8 cellular contexts compared by ENCODE assay signal in the genomic region with DNA sequence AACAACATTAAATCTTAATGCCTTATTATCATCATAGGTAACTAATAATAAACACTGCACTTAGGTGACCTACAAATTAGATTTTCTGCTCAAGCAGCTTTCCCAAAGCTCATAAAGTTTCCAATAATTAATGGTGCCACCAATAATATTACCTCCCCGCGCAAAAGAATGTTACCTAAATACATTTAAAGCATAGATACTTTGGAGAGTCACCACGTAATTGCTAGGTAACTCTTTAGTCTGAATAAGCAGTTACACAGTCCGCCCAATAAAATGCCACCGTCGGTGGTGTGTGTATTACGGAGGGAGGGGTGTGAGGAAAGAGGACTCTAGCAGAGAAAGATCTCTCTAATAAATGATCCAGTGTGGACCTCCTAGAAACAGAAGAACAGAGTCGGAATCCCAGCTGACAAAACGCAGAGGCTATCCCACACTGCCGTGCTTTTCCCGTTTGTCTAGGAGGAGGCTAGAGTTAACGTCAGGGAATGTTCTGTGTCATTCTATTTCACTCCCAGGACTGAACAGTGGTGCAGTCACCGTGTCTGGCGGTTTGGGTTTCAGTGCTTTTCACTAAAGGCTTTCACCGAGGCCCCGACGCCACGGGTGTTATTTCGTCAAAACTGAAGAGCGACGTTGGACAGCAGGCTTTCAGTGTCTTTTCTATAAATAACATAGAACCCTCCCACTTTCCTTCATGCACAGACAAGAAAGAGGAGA. TPM values are rescaled to one million over a fixed set of nuclear protein-coding genes. Genes with fewer than 3 reads are reported as not detected.
DNase-seq lines count a peak whose midpoint lies in the region; ATAC-seq lines count a peak whose summit lies in the region.

No MANE protein-coding gene starts in this region.

- H3K27me3 ChIP-seq in muscle layer of duodenum (ENCODE audit: low read depth, low read length), result no peaks in the 10 kb centered on the region

- DNase-seq in activated gamma-delta T cell treated with Interleukin-2 at 50 U/mL for 16 hours, result peak; percentile 41
- DNase-seq in activated gamma-delta T cell (lab: John Stamatoyannopoulos, UW), result no peak
- peak; percentile 41 for DNase-seq in NCI-H774 (lab: John Stamatoyannopoulos, UW)
- peak; percentile 56 for DNase-seq in activated T-cell treated with anti-CD3 and anti-CD28 coated beads, Interleukin-2, amount 50 U/mL, for 1 hour
- peak; percentile 17 to 38 for DNase-seq in stimulated activated CD8-positive, alpha-beta memory T cell treated with anti-CD3 and anti-CD28 coated beads, Interleukin-7, amount 100 ng/mL, for 4 hours (ENCODE audit: low read depth in 2 of 2)

- H3K4me3 ChIP-seq in muscle layer of duodenum (ENCODE audit: low read depth in 1 of 2, low read length in 2 of 2), result peak overlapping the region; percentile 84 to 96

- H3K27ac ChIP-seq in muscle layer of duodenum (ENCODE audit: low read length), result peak overlapping the region; percentile 93

- H3K4me1 ChIP-seq in muscle layer of duodenum (ENCODE audit: control insufficient read depth in 1 of 2, insufficient read depth in 2 of 2, low read length in 2 of 2), result peaks cover 3 to 11% of the 10 kb centered on the region in 2 donors

- peaks cover 3 to 4% of the 10 kb centered on the region in 2 donors for H3K36me3 ChIP-seq in muscle layer of duodenum (ENCODE audit: control insufficient read depth in 1 of 2, insufficient read depth in 2 of 2, low read length in 2 of 2)

- H3K9me3 ChIP-seq in muscle layer of duodenum (ENCODE audit: control insufficient read depth in 1 of 2, low read length in 2 of 2), result no peaks in the 10 kb centered on the region

- peak; percentile 17 for ATAC-seq in HG03108 (IDR thresholded peaks at IDR 0.05; ENCODE audit: unreplicated experiment)
- peak; percentile 58 for ATAC-seq in esophagus mucosa

RNA-seq across cellular contexts. Expression of gene RNFT1, which starts 0.6 kb away (rescaled TPM):
- 10.1 TPM for total RNA-seq in esophagus mucosa
